1 cellular context compared by ENCODE assay signal in the genomic region with DNA sequence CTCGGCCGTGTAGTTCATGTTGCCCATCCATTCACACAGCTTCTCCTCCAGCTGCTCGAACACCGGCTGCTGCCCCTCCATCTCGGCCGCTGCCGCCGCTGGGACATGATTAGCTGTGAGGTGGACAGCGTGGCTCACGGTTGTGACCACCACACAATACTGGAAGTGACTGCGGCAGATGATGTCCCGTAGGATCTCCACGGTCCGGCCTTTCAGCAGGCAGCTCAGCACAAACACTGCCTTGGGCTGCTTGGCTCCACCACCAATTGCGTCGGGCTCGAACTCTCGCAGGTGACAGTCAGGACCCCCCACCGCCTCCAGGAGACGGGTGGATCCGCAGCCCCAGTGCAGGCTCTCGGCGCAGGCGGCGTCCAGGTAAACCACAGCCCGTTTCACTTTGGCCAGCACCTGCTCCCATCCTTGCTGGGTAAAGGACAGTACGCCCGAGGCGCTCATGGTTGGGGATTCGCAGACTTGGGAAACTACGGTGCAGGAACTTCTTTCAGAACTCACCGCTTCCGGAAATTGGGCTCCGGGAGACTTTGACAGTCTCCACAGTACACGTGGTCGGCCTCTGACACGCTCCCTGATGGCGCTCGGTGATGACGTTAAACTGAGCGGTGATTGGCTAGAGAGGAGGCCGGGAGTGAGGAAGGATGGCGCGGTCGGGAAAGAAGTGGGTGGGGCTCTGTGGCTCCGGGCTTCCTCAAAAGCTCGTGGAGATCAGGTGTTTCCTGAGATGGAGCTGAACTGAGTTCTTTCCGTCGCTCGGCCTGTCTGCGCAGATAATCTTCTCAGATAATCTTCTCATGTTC.
A peak's percentile ranks its signal among the peaks of the same experiment; 100 is the strongest.
TF ChIP-seq lines count a peak whose summit lies in the region.

TSS of gene SCFD2 (minus strand) at position 576 of the 815 bp plus-strand sequence.

TF ChIP-seq in K562, 482 proteins besides CTCF, POLR2A, EP300 and RAD21 (continued from another document and continues in another):
- TF ChIP-seq ZBTB40 (IDR thresholded peaks at IDR 0.05) (peak; percentile 70), ZBTB40 (CRISPR knock-in tag; IDR thresholded peaks at IDR 0.05) (no peak), CREB1 (IDR thresholded peaks at IDR 0.05) (peak; percentile 98), CREB1 (CRISPR knock-in tag; IDR thresholded peaks at IDR 0.05) (peak; percentile 97), MYC (IDR thresholded peaks at IDR 0.05; ENCODE audit: low read depth, low read length) (peak; percentile 99), MYC (CRISPR knock-in tag; IDR thresholded peaks at IDR 0.05; ENCODE audit: borderline replicate concordance, low read depth) (peak; percentile 92; the same call in 1 of the 2 replicates), RBFOX2 (IDR thresholded peaks at IDR 0.05; ENCODE audit: low read depth, low read length) (peak; percentile 83), KHSRP (IDR thresholded peaks at IDR 0.05) (peak; percentile 73), ELF2 (CRISPR knock-in tag; IDR thresholded peaks at IDR 0.05) (peak; percentile 86), MXI1 (IDR thresholded peaks at IDR 0.05; ENCODE audit: low read depth, low read length) (peak; percentile 100), YY1 (IDR thresholded peaks at IDR 0.05; ENCODE audit: borderline replicate concordance in 1 of 3, control insufficient read depth in 1 of 3, extremely low read depth in 1 of 3, insufficient read depth in 3 of 3, insufficient read length in 1 of 3, insufficient replicate concordance in 2 of 3, low read depth in 1 of 3, low read length in 2 of 3) (peak in 2 of 3 experiments; percentile 37 to 50), ZNF384 (IDR thresholded peaks at IDR 0.05; ENCODE audit: low read depth, low read length) (peak; percentile 17; the same call in 1 of the 2 replicates), NEUROD1 (IDR thresholded peaks at IDR 0.05; ENCODE audit: borderline replicate concordance, low read depth, low read length, partially characterized antibody) (peak; percentile 68), NR2C2 (CRISPR knock-in tag; IDR thresholded peaks at IDR 0.05) (no peak), NR2C2 (tag; IDR thresholded peaks at IDR 0.05) (peak; percentile 77; the same call in 1 of the 2 replicates), POLR2G (IDR thresholded peaks at IDR 0.05; ENCODE audit: low read depth, low read length) (peak; percentile 73), HCFC1 (IDR thresholded peaks at IDR 0.05; ENCODE audit: low read depth, low read length) (peak; percentile 82), TBL1XR1 (IDR thresholded peaks at IDR 0.05; ENCODE audit: low read length in 2 of 2) (peak in 1 of 2 experiments; percentile 85; a peak in 2 of 4 replicates), ZMIZ1 (IDR thresholded peaks at IDR 0.05; ENCODE audit: low read depth in 2 of 2, low read length in 2 of 2) (0 out of 4 replicates have a peak, but pooled peaks of 1 of the 2 experiments have one; percentile 15), MGA (IDR thresholded peaks at IDR 0.05) (peak; percentile 87)
- TF ChIP-seq, protein P1, sequence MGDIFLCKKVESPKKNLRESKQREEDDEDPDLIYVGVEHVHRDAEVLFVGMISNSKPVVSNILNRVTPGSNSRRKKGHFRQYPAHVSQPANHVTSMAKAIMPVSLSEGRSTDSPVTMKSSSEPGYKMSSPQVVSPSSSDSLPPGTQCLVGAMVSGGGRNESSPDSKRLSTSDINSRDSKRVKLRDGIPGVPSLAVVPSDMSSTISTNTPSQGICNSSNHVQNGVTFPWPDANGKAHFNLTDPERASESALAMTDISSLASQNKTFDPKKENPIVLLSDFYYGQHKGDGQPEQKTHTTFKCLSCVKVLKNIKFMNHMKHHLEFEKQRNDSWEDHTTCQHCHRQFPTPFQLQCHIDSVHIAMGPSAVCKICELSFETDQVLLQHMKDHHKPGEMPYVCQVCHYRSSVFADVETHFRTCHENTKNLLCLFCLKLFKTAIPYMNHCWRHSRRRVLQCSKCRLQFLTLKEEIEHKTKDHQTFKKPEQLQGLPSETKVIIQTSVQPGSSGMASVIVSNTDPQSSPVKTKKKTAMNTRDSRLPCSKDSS (IDR thresholded peaks at IDR 0.05; ENCODE audit: low read depth, partially characterized antibody), result no peak
